ENCODE assay signal across 1 cellular context in the genomic region with DNA sequence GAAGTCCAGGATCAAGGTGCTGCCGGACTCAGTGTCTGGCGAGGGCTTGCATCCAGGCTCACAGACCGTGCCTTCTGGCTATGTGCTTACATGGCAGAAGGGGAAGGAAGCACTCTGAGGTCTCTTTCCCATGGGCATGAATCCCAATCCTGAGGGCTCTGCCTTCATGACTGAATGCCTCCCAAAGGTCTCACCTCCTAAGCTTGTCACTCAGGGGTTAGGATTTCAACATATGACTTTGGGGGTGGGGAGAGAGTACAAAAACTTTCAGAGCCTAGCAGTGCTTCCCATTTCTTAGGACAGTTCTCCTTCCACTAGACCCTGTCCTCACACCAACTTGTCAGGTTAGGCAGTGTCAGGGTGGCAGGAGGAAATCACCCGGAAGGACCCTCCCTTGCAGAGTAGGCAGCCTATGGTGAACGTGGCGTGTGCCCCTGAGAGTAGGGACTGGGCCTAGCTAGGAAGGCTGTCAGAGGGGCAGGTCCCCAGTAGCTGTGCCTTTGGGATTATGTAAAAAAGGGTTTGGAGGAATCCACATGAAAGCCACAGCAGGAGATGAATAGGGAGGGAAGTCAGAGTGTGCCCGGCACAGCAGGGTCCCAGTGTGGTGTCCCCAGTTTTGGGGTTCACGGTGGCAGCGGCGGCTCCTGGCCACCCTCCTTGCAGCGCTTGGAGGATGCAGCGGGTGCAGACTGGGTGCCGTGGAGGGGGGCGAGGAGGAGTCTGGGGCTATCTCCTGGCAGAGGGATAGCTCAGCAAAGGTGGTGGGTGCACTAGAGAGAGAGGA.
TF ChIP-seq lines count a peak whose summit lies in the region.

No MANE protein-coding gene starts in this region.

TF ChIP-seq in endothelial cell of umbilical vein, 7 proteins besides CTCF, POLR2A, EP300 and RAD21:
- TF ChIP-seq GATA2 (IDR thresholded peaks at IDR 0.05; ENCODE audit: insufficient read depth, insufficient read length, low read depth, low read length) (no peak), POLR2AphosphoS5 (IDR thresholded peaks at IDR 0.05; ENCODE audit: insufficient read depth, low read depth, low read length) (no peak), EZH2 (IDR thresholded peaks at IDR 0.05; ENCODE audit: borderline replicate concordance, low read depth, low read length, severe bottlenecking) (no peak), JUN (IDR thresholded peaks at IDR 0.05; ENCODE audit: borderline replicate concordance, insufficient read depth, insufficient read length, low read depth) (no peak), FOS (IDR thresholded peaks at IDR 0.05; ENCODE audit: borderline replicate concordance, insufficient read depth, low read length) (no peak), MYC (IDR thresholded peaks at IDR 0.05; ENCODE audit: low read depth, low read length) (no peak)
- TF ChIP-seq, protein P1, sequence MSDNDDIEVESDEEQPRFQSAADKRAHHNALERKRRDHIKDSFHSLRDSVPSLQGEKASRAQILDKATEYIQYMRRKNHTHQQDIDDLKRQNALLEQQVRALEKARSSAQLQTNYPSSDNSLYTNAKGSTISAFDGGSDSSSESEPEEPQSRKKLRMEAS (IDR thresholded peaks at IDR 0.05; ENCODE audit: insufficient read depth, insufficient read length), result no peak
